Comparison of ENCODE assay signal across 12 cellular contexts in genomic region chr13:51557875-51558604, GRCh38. TPM values are rescaled to one million over a fixed set of nuclear protein-coding genes. Genes with fewer than 3 reads are reported as not detected.
DNase-seq lines count a peak whose midpoint lies in the region; ATAC-seq and TF ChIP-seq lines count a peak whose summit lies in the region.
"Had no signal": no experiment of that assay in that cellular context is flagged by ENCODE, and none has a peak within 500 bp of the region (broad histone marks: within the 10 kb centered on the region; RNA-seq: fewer than 3 reads in every experiment).

No MANE protein-coding gene starts in this region.

- TF ChIP-seq CTCF in AG09319 (IDR thresholded peaks at IDR 0.05; ENCODE audit: low read depth, low read length) (no peak), cardiac fibroblast (IDR thresholded peaks at IDR 0.05; ENCODE audit: low read depth, low read length) (no peak), lower lobe of right lung (IDR thresholded peaks at IDR 0.05) (no peak)

- ATAC-seq in lower lobe of right lung = peak; percentile 62 to 85
- ATAC-seq in GM18520 (IDR thresholded peaks at IDR 0.05; ENCODE audit: unreplicated experiment) = no peak
- no peak for ATAC-seq in HG03521 (IDR thresholded peaks at IDR 0.05; ENCODE audit: unreplicated experiment)

- intact Hi-C loops in lower lobe of right lung (cut with DNase I) = no loop called here

- TF ChIP-seq EP300 in Ishikawa (IDR thresholded peaks at IDR 0.05; ENCODE audit: borderline replicate concordance) = no peak

- no peaks in the 10 kb centered on the region for H3K27me3 ChIP-seq in lower lobe of right lung (ENCODE audit: low read depth)
- H3K27me3 ChIP-seq: thyroid gland had no signal

- no peak overlapping the region for H3K27ac ChIP-seq in lower lobe of right lung

- peak; percentile 34 for DNase-seq in AG09319 (ENCODE audit: extremely low read depth, low read depth)
- DNase-seq in cardiac fibroblast (ENCODE audit: low read depth in 2 of 2) = peak; percentile 74 to 86
- no peak for DNase-seq in lower lobe of right lung
- no peak for DNase-seq in UCSD-AML1 (lab: John Stamatoyannopoulos, UW; ENCODE audit: unreplicated experiment)
- no peak for DNase-seq in stimulated activated CD4-positive, alpha-beta T cell treated with anti-CD3 and anti-CD28 coated beads, Interleukin-4, amount 100 ng/mL, for 4 hours
- DNase-seq: aorta, DND-41, NCI-H446, thyroid gland had no signal

- peaks cover 15% of the 10 kb centered on the region for H3K4me1 ChIP-seq in lower lobe of right lung

- TF ChIP-seq RAD21 in Ishikawa (IDR thresholded peaks at IDR 0.05; ENCODE audit: low read depth) = no peak

- H3K36me3 ChIP-seq in lower lobe of right lung = no peaks in the 10 kb centered on the region
- H3K36me3 ChIP-seq: thyroid gland had no signal

- no peaks in the 10 kb centered on the region for H3K9me3 ChIP-seq in lower lobe of right lung
- H3K9me3 ChIP-seq: thyroid gland had no signal

- H3K4me3 ChIP-seq in cardiac fibroblast (replicated peaks in 1 of 2; ENCODE audit: low read depth in 2 of 2, low read length in 2 of 2) (no peak overlapping the region), lower lobe of right lung (no peak overlapping the region)
- H3K4me3 ChIP-seq: thyroid gland had no signal

TF ChIP-seq in Ishikawa, 13 proteins besides CTCF, POLR2A, EP300 and RAD21:
- 0 out of 2 replicates have a peak, but pooled peaks have one; percentile 22 for TF ChIP-seq CEBPB (IDR thresholded peaks at IDR 0.05)
- TF ChIP-seq, protein P1, sequence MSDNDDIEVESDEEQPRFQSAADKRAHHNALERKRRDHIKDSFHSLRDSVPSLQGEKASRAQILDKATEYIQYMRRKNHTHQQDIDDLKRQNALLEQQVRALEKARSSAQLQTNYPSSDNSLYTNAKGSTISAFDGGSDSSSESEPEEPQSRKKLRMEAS (IDR thresholded peaks at IDR 0.05) = no peak

RNA-seq across cellular contexts. Expression of gene WDFY2, which starts 26.2 kb away (rescaled TPM):
- 16.6 TPM for total RNA-seq in lower lobe of right lung

Comparison
In these comparisons a context has a peak if more than half of its experiments do, and no peak if none do; other contexts are left out.
1. DNase-seq: peak in AG09319 (single experiment) and cardiac fibroblast (2 of 2); none in lower lobe of right lung (single experiment), UCSD-AML1 (single experiment) and stimulated activated CD4-positive, alpha-beta T cell treated with anti-CD3 and anti-CD28 coated beads, Interleukin-4, amount 100 ng/mL, for 4 hours (0 of 2).
2. ATAC-seq: peak in lower lobe of right lung (2 of 2); none in GM18520 (single experiment) and HG03521 (single experiment).